8 cellular contexts compared by ENCODE assay signal in genomic region chr5:96703985-96704384, GRCh38. TPM values are rescaled to one million over a fixed set of nuclear protein-coding genes. Genes with fewer than 3 reads are reported as not detected.
A peak's percentile ranks its signal among the peaks of the same experiment; 100 is the strongest.
DNase-seq lines count a peak whose midpoint lies in the region; ATAC-seq and TF ChIP-seq lines count a peak whose summit lies in the region.

No MANE protein-coding gene starts in this region.

- CTCF ChIA-PET in Caco-2 (lab: Charles Lee) (interaction anchor here (1.4 kb wide), 1 partner anchor 11 kb away, joined by 4 read pairs; no protein-coding TSS in a partner anchor), T-cell (lab: Charles Lee) (interaction anchor here (0.6 to 2.3 kb wide), 6 partner anchors 9 to 422 kb away, joined by 3 to 23 read pairs (median 4); no protein-coding TSS in a partner anchor)

- intact Hi-C loops in Caco-2 (cut with micrococcal nuclease; ENCODE audit: unreplicated experiment) (no loop called here), esophagus muscularis mucosa (cut with DNase I) (loop anchor here (2.0 kb wide), 1 partner anchor 41 kb away; the partner anchor contains the start of gene CAST)

- no peak for TF ChIP-seq CTCF in Caco-2 (IDR thresholded peaks at IDR 0.05; ENCODE audit: insufficient read depth in 1 of 2, low read depth in 1 of 2, low read length in 1 of 2, severe bottlenecking in 1 of 2, unreplicated experiment in 1 of 2)
- no peak for TF ChIP-seq CTCF in esophagus muscularis mucosa (IDR thresholded peaks at IDR 0.05)
- no peak for TF ChIP-seq CTCF in parathyroid adenoma (IDR thresholded peaks at IDR 0.05)

- POLR2A ChIA-PET in Caco-2 (lab: Charles Lee): no interaction called here
- POLR2A ChIA-PET in T-cell (lab: Charles Lee): interaction anchor here (0.5 to 5.5 kb wide), 7 partner anchors 10 to 835 kb away, joined by 3 to 120 read pairs (median 5); partner anchors contain the start of gene CAST (in 2 of the 2)

- no peak for TF ChIP-seq EP300 in esophagus muscularis mucosa (IDR thresholded peaks at IDR 0.05)

- no peak for DNase-seq in Caco-2
- no peak for DNase-seq in T-cell
- DNase-seq in esophagus muscularis mucosa (ENCODE audit: extremely low spot score): no peak
- DNase-seq in HPDE6-E6E7 (ENCODE audit: extremely low spot score): no peak
- no peak for DNase-seq in NCI-H446 treated with DMSO at 0.1 percent for 48 hours (lab: John Stamatoyannopoulos, UW)
- no peak for DNase-seq in ACHN

- H3K4me1 Mint-ChIP-seq in Caco-2 (ENCODE audit: low read depth, unreplicated experiment): peaks cover 18% of the 10 kb centered on the region
- H3K4me1 Mint-ChIP-seq in T-cell: peaks cover 38 to 73% (median 61%) of the 10 kb centered on the region in 3 donors

- BruUV-seq in Caco-2 (replicated peaks; lab: Mats Ljungman, UMichigan): no TSS peak

- H3K9ac ChIP-seq in parathyroid adenoma: no peak overlapping the region

- H3K4me3 ChIP-seq in Caco-2 (ENCODE audit: low read depth, low read length) (no peak overlapping the region), esophagus muscularis mucosa (peak overlapping the region; percentile 54 to 75 (median 66)), parathyroid adenoma (ENCODE audit: low read depth, low read length) (peak overlapping the region; percentile 99)

- WGBS in esophagus muscularis mucosa: 30% methylated on average over 3 of the region's 3 CpGs

- peak overlapping the region; percentile 62 for H3K4me3 Mint-ChIP-seq in Caco-2 (ENCODE audit: unreplicated experiment)
- H3K4me3 Mint-ChIP-seq in T-cell: peak overlapping the region; percentile 86 to 95 (median 91)

- H3K36me3 ChIP-seq in Caco-2 (ENCODE audit: control insufficient read depth, insufficient read depth, low read length) (no peaks in the 10 kb centered on the region; the same call in 1 of the 2 replicates), esophagus muscularis mucosa (no peaks in the 10 kb centered on the region), parathyroid adenoma (ENCODE audit: control insufficient read depth, insufficient read depth, low read length) (no peaks in the 10 kb centered on the region)

- peaks cover 41% of the 10 kb centered on the region for H3K36me3 Mint-ChIP-seq in Caco-2 (ENCODE audit: insufficient read depth, unreplicated experiment)
- peaks cover 4% of the 10 kb centered on the region for H3K36me3 Mint-ChIP-seq in T-cell

- H3K4me1 ChIP-seq in Caco-2 (peaks cover 8% of the 10 kb centered on the region; the same call in 1 of the 2 replicates), esophagus muscularis mucosa (peaks cover 36 to 64% (median 39%) of the 10 kb centered on the region in 4 donors), parathyroid adenoma (peaks cover 23% of the 10 kb centered on the region)

- peak overlapping the region; percentile 97 for H3K4me2 ChIP-seq in parathyroid adenoma (ENCODE audit: low read length)

- H3K27me3 ChIP-seq in Caco-2 (replicated peaks; ENCODE audit: control insufficient read depth, insufficient read depth, low read length) (no peaks in the 10 kb centered on the region), esophagus muscularis mucosa (no peaks in the 10 kb centered on the region), parathyroid adenoma (ENCODE audit: control insufficient read depth, insufficient read depth, low read length) (no peaks in the 10 kb centered on the region)

- H3K27ac ChIP-seq in esophagus muscularis mucosa (replicated peaks in 1 of 4) (peak overlapping the region; percentile 83 to 93 (median 92)), parathyroid adenoma (peak overlapping the region; percentile 97)

- ATAC-seq in T-cell (replicated peaks in 1 of 4) (no peak), HG03520 (IDR thresholded peaks at IDR 0.05; ENCODE audit: unreplicated experiment) (no peak)

- peak overlapping the region; percentile 95 for H2AFZ ChIP-seq in parathyroid adenoma

- H3K27ac Mint-ChIP-seq in Caco-2 (ENCODE audit: unreplicated experiment) (no peak overlapping the region), T-cell (peak overlapping the region; percentile 81 to 89)

- no peak for TF ChIP-seq POLR2A in esophagus muscularis mucosa (IDR thresholded peaks at IDR 0.05; ENCODE audit: low read depth)

- no peaks in the 10 kb centered on the region for H3K27me3 Mint-ChIP-seq in Caco-2 (ENCODE audit: insufficient read depth, unreplicated experiment)
- no peaks in the 10 kb centered on the region for H3K27me3 Mint-ChIP-seq in T-cell

- H3K9me3 Mint-ChIP-seq in Caco-2 (ENCODE audit: unreplicated experiment): no peaks in the 10 kb centered on the region
- H3K9me3 Mint-ChIP-seq in T-cell: no peaks in the 10 kb centered on the region

- in situ Hi-C loops in ACHN (cut with HindIII; ENCODE audit: low pct_ligation_motif_present, low pct_unique_long_range_greater_than_20kb, low sequenced_read_pairs): no loop called here

- H3K79me2 ChIP-seq in parathyroid adenoma: peaks cover 40% of the 10 kb centered on the region

- H3K9me3 ChIP-seq in Caco-2 (no peaks in the 10 kb centered on the region), esophagus muscularis mucosa (no peaks in the 10 kb centered on the region), parathyroid adenoma (ENCODE audit: control insufficient read depth, low read length) (no peaks in the 10 kb centered on the region)

RNA-seq across cellular contexts. Expression of gene CAST, which starts 41.8 kb away (rescaled TPM):
- total RNA-seq in Caco-2 (2022) (418 and 426 TPM in 2 replicates), T-cell (100 to 1,000 TPM; 166 to 238 (median 191) TPM), esophagus muscularis mucosa (100 to 1,000 TPM; 238 to 346 (median 296) TPM)
